10 cellular contexts compared by ENCODE assay signal in the genomic region with DNA sequence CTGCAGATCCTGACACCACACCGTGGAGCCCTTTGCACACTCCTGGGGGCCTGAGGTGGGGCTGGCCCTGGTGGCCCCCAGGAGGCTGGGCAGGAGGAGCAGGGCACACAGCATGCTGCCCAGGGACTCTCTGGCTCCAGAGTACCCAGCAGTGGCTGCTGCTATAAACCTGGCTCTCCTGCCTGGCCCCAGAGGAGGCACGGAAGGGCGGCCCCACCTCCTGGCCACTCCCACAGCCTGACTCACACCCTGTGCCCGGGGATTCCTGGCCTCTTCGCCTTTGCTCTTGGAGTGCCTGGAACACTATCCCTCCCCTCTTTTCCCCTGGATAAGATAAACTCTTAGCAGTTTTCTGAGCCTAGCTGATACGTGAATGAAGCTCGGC. TPM values are rescaled to one million over a fixed set of nuclear protein-coding genes. Genes with fewer than 3 reads are reported as not detected.
A peak's percentile ranks its signal among the peaks of the same experiment; 100 is the strongest.
DNase-seq lines count a peak whose midpoint lies in the region; ATAC-seq and TF ChIP-seq lines count a peak whose summit lies in the region.
"Had no signal": no experiment of that assay in that cellular context is flagged by ENCODE, and none has a peak within 500 bp of the region (broad histone marks: within the 10 kb centered on the region; RNA-seq: fewer than 3 reads in every experiment).

A gene with protein sequence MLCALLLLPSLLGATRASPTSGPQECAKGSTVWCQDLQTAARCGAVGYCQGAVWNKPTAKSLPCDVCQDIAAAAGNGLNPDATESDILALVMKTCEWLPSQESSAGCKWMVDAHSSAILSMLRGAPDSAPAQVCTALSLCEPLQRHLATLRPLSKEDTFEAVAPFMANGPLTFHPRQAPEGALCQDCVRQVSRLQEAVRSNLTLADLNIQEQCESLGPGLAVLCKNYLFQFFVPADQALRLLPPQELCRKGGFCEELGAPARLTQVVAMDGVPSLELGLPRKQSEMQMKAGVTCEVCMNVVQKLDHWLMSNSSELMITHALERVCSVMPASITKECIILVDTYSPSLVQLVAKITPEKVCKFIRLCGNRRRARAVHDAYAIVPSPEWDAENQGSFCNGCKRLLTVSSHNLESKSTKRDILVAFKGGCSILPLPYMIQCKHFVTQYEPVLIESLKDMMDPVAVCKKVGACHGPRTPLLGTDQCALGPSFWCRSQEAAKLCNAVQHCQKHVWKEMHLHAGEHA (minus strand): TSS at position 165 of the 385 bp plus-strand sequence. CDS start 51 bp downstream, at position 114.

- DNase-seq in GM03348 (ENCODE audit: low spot score) (peak; percentile 88), NCI-H2029 treated with DMSO at 0.1 percent for 48 hours (lab: John Stamatoyannopoulos, UW) (peak; percentile 46), fibroblast of pulmonary artery (ENCODE audit: low read depth) (peak; percentile 47), omental fat pad (ENCODE audit: low spot score) (no peak), GM10266 (ENCODE audit: extremely low spot score) (no peak), CD1c-positive myeloid dendritic cell (ENCODE audit: extremely low spot score) (no peak), NCI-H1092 (lab: John Stamatoyannopoulos, UW) (no peak)
- DNase-seq: anterior cingulate cortex had no signal

- H3K4me3 ChIP-seq in fibroblast of pulmonary artery (replicated peaks; ENCODE audit: low read depth, low read length) = no peak within 1 kb of the TSS
- H3K4me3 ChIP-seq: SK-N-MC had no signal

- TF ChIP-seq CTCF in fibroblast of pulmonary artery (IDR thresholded peaks at IDR 0.05; ENCODE audit: low read length, missing control alignments) (no peak), omental fat pad (IDR thresholded peaks at IDR 0.05) (no peak), GM10266 (IDR thresholded peaks at IDR 0.05; ENCODE audit: control insufficient read depth, insufficient read depth, low read depth, missing control alignments) (no peak)

- ATAC-seq in omental fat pad (ENCODE audit: low FRiP score) (peak; percentile 91), HG03039 (IDR thresholded peaks at IDR 0.05; ENCODE audit: unreplicated experiment) (no peak)

RNA-seq across cellular contexts. Expression of the gene that starts here (rescaled TPM):
- total RNA-seq in omental fat pad = 1 to 10 TPM in 1 of 4 donors, under 1 TPM in 2, not detected in 1; 0.25 to 2.1 (median 0.48) TPM

Comparison
In these comparisons a context has a peak if more than half of its experiments do, and no peak if none do; other contexts are left out.
1. DNase-seq: peak in GM03348 (single experiment), NCI-H2029 treated with DMSO at 0.1 percent for 48 hours (single experiment) and fibroblast of pulmonary artery (single experiment); none in omental fat pad (single experiment), GM10266 (single experiment), CD1c-positive myeloid dendritic cell (single experiment) and NCI-H1092 (single experiment).